In the genomic region with DNA sequence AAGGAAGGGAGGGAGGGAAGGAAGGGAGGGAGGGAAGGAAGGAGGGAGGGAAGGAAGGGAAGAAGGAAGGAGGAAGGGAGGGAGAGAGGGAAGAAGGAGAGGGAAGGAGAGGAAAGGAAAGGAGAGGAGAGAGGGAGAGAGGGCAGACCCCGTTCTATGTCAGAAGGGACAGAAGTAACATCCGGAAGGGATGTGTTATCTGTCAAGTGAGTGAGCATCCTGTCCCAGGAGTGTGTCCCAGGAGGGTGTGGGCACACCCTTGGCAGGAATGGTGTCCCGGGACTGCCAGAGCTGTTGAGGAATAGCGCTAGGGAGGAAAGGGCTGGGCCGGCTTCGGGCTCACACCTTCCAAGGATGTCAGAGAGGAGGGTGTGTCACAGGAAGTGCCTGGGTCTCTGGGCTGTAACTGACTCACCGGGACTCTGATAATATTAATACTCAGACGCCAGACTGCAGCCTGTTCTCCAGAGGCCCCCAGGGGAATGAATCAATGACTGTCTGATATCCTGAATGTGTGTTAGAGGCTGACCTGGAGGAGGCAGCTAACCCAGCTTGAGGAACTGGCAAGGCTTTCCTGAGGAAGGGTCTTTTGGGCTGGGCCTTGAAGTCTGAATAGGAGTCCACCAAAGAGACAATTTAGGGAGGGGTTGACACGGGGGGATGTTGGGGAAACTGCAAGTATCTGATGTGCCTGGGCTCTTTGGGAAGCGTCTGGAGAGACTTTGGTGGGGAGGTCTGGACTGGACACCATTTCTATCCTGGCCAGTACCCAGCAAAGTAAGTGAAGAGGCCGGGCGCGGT, we compare ENCODE assay signal across 9 cellular contexts. TPM values are rescaled to one million over a fixed set of nuclear protein-coding genes. Genes with fewer than 3 reads are reported as not detected.
DNase-seq lines count a peak whose midpoint lies in the region; ATAC-seq and TF ChIP-seq lines count a peak whose summit lies in the region.
"Had no signal": no experiment of that assay in that cellular context is flagged by ENCODE, and none has a peak within 500 bp of the region (broad histone marks: within the 10 kb centered on the region; RNA-seq: fewer than 3 reads in every experiment).

No MANE protein-coding gene starts in this region.

- CTCF ChIA-PET in activated CD4-positive, alpha-beta T cell treated with anti-CD3 and anti-CD28 coated beads, Interleukin-2, amount 10 ng/mL, durations not matched to agents 7 days and 5 days (lab: Charles Lee), result interaction anchor here (1.2 to 2.9 kb wide), 3 partner anchors 9 to 55 kb away, joined by 3 to 10 read pairs (median 4); no protein-coding TSS in a partner anchor

- DNase-seq in activated CD4-positive, alpha-beta T cell treated with anti-CD3 and anti-CD28 coated beads, Interleukin-2, amount 10 ng/mL, durations not matched to agents 7 days and 5 days, result no peak
- no peak for DNase-seq in activated CD4-positive, alpha-beta T cell treated with anti-CD3 and anti-CD28 coated beads, Interleukin-2, amount 10 ng/mL, durations not matched to agents 24 days and 14 days
- DNase-seq in fibroblast of the aortic adventitia (ENCODE audit: low read depth) (peak; percentile 83), spleen (no peak)
- no peak for DNase-seq in stimulated activated effector memory CD8-positive, alpha-beta T cell treated with anti-CD3 and anti-CD28 coated beads, Interleukin-12 subunit alpha, Interleukin-12 subunit beta, amount 100 ng/mL, for 72 hours (ENCODE audit: low spot score in 2 of 2)
- DNase-seq: CD4-positive, CD25-positive, alpha-beta regulatory T cell had no signal

- peaks cover 6% of the 10 kb centered on the region for H3K27me3 Mint-ChIP-seq in activated CD4-positive, alpha-beta T cell treated with anti-CD3 and anti-CD28 coated beads, Interleukin-2, amount 10 ng/mL, durations not matched to agents 7 days and 5 days
- peaks cover 8% of the 10 kb centered on the region for H3K27me3 Mint-ChIP-seq in activated CD4-positive, alpha-beta T cell treated with anti-CD3 and anti-CD28 coated beads, Interleukin-2, amount 10 ng/mL, durations not matched to agents 24 days and 14 days
- H3K27me3 Mint-ChIP-seq: CD4-positive, CD25-positive, alpha-beta regulatory T cell had no signal

- no peak for TF ChIP-seq POLR2A in spleen (IDR thresholded peaks at IDR 0.05)

- H3K27ac Mint-ChIP-seq in activated CD4-positive, alpha-beta T cell treated with anti-CD3 and anti-CD28 coated beads, Interleukin-2, amount 10 ng/mL, durations not matched to agents 7 days and 5 days, result peak overlapping the region; percentile 19
- H3K27ac Mint-ChIP-seq in activated CD4-positive, alpha-beta T cell treated with anti-CD3 and anti-CD28 coated beads, Interleukin-2, amount 10 ng/mL, durations not matched to agents 24 days and 14 days, result no peak overlapping the region
- H3K27ac Mint-ChIP-seq in stimulated activated effector memory CD8-positive, alpha-beta T cell treated with anti-CD3 and anti-CD28 coated beads, Interleukin-12 subunit alpha, Interleukin-12 subunit beta, amount 100 ng/mL, for 72 hours, result peak overlapping the region; percentile 76

- no peaks in the 10 kb centered on the region for H3K9me3 Mint-ChIP-seq in activated CD4-positive, alpha-beta T cell treated with anti-CD3 and anti-CD28 coated beads, Interleukin-2, amount 10 ng/mL, durations not matched to agents 7 days and 5 days
- H3K9me3 Mint-ChIP-seq in activated CD4-positive, alpha-beta T cell treated with anti-CD3 and anti-CD28 coated beads, Interleukin-2, amount 10 ng/mL, durations not matched to agents 24 days and 14 days, result no peaks in the 10 kb centered on the region
- no peaks in the 10 kb centered on the region for H3K9me3 Mint-ChIP-seq in stimulated activated effector memory CD8-positive, alpha-beta T cell treated with anti-CD3 and anti-CD28 coated beads, Interleukin-12 subunit alpha, Interleukin-12 subunit beta, amount 100 ng/mL, for 72 hours

- no peaks in the 10 kb centered on the region for H3K36me3 ChIP-seq in spleen

- intact Hi-C loops in activated CD4-positive, alpha-beta T cell treated with anti-CD3 and anti-CD28 coated beads, Interleukin-2, amount 10 ng/mL, durations not matched to agents 24 days and 14 days (cut with micrococcal nuclease), result no loop called here
- intact Hi-C loops in spleen (cut with DNase I; ENCODE audit: low total_unique reads), result no loop called here

- no peaks in the 10 kb centered on the region for H3K9me3 ChIP-seq in spleen

- ATAC-seq in SK-N-SH treated with all-trans-retinoic acid at 6 μM for 48 hours, result peak; percentile 67
- ATAC-seq in stimulated activated effector memory CD8-positive, alpha-beta T cell treated with anti-CD3 and anti-CD28 coated beads, Interleukin-12 subunit alpha, Interleukin-12 subunit beta, amount 100 ng/mL, for 72 hours, result peak; percentile 91
- ATAC-seq in GM21528 (IDR thresholded peaks at IDR 0.05; ENCODE audit: low FRiP score, unreplicated experiment), result no peak
- no peak for ATAC-seq in GM21360 (IDR thresholded peaks at IDR 0.05; ENCODE audit: unreplicated experiment)

- no peak overlapping the region for H3K4me3 Mint-ChIP-seq in activated CD4-positive, alpha-beta T cell treated with anti-CD3 and anti-CD28 coated beads, Interleukin-2, amount 10 ng/mL, durations not matched to agents 7 days and 5 days
- H3K4me3 Mint-ChIP-seq in activated CD4-positive, alpha-beta T cell treated with anti-CD3 and anti-CD28 coated beads, Interleukin-2, amount 10 ng/mL, durations not matched to agents 24 days and 14 days, result no peak overlapping the region
- H3K4me3 Mint-ChIP-seq in stimulated activated effector memory CD8-positive, alpha-beta T cell treated with anti-CD3 and anti-CD28 coated beads, Interleukin-12 subunit alpha, Interleukin-12 subunit beta, amount 100 ng/mL, for 72 hours, result peak overlapping the region; percentile 17

- H3K36me3 Mint-ChIP-seq in activated CD4-positive, alpha-beta T cell treated with anti-CD3 and anti-CD28 coated beads, Interleukin-2, amount 10 ng/mL, durations not matched to agents 7 days and 5 days (ENCODE audit: low read depth), result no peaks in the 10 kb centered on the region
- H3K36me3 Mint-ChIP-seq in activated CD4-positive, alpha-beta T cell treated with anti-CD3 and anti-CD28 coated beads, Interleukin-2, amount 10 ng/mL, durations not matched to agents 24 days and 14 days (ENCODE audit: low read depth), result no peaks in the 10 kb centered on the region
- H3K36me3 Mint-ChIP-seq in stimulated activated effector memory CD8-positive, alpha-beta T cell treated with anti-CD3 and anti-CD28 coated beads, Interleukin-12 subunit alpha, Interleukin-12 subunit beta, amount 100 ng/mL, for 72 hours, result peaks cover 5% of the 10 kb centered on the region
- H3K36me3 Mint-ChIP-seq: CD4-positive, CD25-positive, alpha-beta regulatory T cell had no signal

- peak overlapping the region in 3 of 8 donors; percentile 10 to 50 (median 41) for H3K27ac ChIP-seq in spleen

- H3K4me1 Mint-ChIP-seq in activated CD4-positive, alpha-beta T cell treated with anti-CD3 and anti-CD28 coated beads, Interleukin-2, amount 10 ng/mL, durations not matched to agents 7 days and 5 days, result peaks cover 7% of the 10 kb centered on the region
- H3K4me1 Mint-ChIP-seq in activated CD4-positive, alpha-beta T cell treated with anti-CD3 and anti-CD28 coated beads, Interleukin-2, amount 10 ng/mL, durations not matched to agents 24 days and 14 days, result peaks cover 7% of the 10 kb centered on the region
- peaks cover 10% of the 10 kb centered on the region for H3K4me1 Mint-ChIP-seq in stimulated activated effector memory CD8-positive, alpha-beta T cell treated with anti-CD3 and anti-CD28 coated beads, Interleukin-12 subunit alpha, Interleukin-12 subunit beta, amount 100 ng/mL, for 72 hours

- TF ChIP-seq CTCF in fibroblast of the aortic adventitia (IDR thresholded peaks at IDR 0.05; ENCODE audit: insufficient read depth, low read length), result no peak
- TF ChIP-seq CTCF in spleen (IDR thresholded peaks at IDR 0.05 in 8 of 11, conservative IDR thresholded peaks at IDR 0.05 in 3 of 11), result no peak

- H3K4me3 ChIP-seq in fibroblast of the aortic adventitia (ENCODE audit: low read depth, low read length) (no peak overlapping the region), spleen (no peak overlapping the region)

- H3K4me1 ChIP-seq in spleen, result peaks cover 0 to 23% (median 5%) of the 10 kb centered on the region in 6 donors

- WGBS in spleen, 5 donors, result 54 to 76% (median 58%) methylated on average over 10 to 13 of the region's 13 CpGs

- POLR2A ChIA-PET in activated CD4-positive, alpha-beta T cell treated with anti-CD3 and anti-CD28 coated beads, Interleukin-2, amount 10 ng/mL, durations not matched to agents 7 days and 5 days (lab: Charles Lee), result no interaction called here

- no peaks in the 10 kb centered on the region for H3K27me3 ChIP-seq in spleen (replicated peaks in 1 of 7)

TF ChIP-seq in SK-N-SH treated with all-trans-retinoic acid at 6 μM for 48 hours, 23 proteins besides CTCF, POLR2A, EP300 and RAD21:
- TF ChIP-seq PPARA (CRISPR knock-in tag; IDR thresholded peaks at IDR 0.05; ENCODE audit: borderline replicate concordance) (no peak), ZFP3 (CRISPR knock-in tag; IDR thresholded peaks at IDR 0.05) (peak; percentile 100)
TF ChIP-seq in SK-N-SH treated with all-trans-retinoic acid at 6 μM for 48 hours: peak in this region for 1.

RNA-seq across cellular contexts. Expression of gene ACTB, which starts 18.9 kb away (rescaled TPM):
- total RNA-seq in activated CD4-positive, alpha-beta T cell treated with anti-CD3 and anti-CD28 coated beads, Interleukin-2, amount 10 ng/mL, durations not matched to agents 7 days and 5 days, result over 10,000 TPM; 12,408 to 13,148 TPM
- 7,275 and 7,450 TPM in 2 replicates for total RNA-seq in activated CD4-positive, alpha-beta T cell treated with anti-CD3 and anti-CD28 coated beads, Interleukin-2, amount 10 ng/mL, durations not matched to agents 24 days and 14 days
- total RNA-seq in fibroblast of the aortic adventitia (ENCODE audit: low replicate concordance), result 3,820 and 8,760 TPM in 2 replicates
- total RNA-seq in spleen, result 1,000 to 10,000 TPM; 3,529 to 8,565 (median 4,739) TPM
- polyA plus RNA-seq in spleen, result 1,000 to 10,000 TPM; 5,220 to 6,605 (median 5,389) TPM

RNA-seq across cellular contexts. Expression of gene FBXL18, which starts 35.7 kb away (rescaled TPM):
- total RNA-seq in activated CD4-positive, alpha-beta T cell treated with anti-CD3 and anti-CD28 coated beads, Interleukin-2, amount 10 ng/mL, durations not matched to agents 7 days and 5 days, result 10 to 100 TPM; 12.5 to 13.6 TPM
- total RNA-seq in activated CD4-positive, alpha-beta T cell treated with anti-CD3 and anti-CD28 coated beads, Interleukin-2, amount 10 ng/mL, durations not matched to agents 24 days and 14 days, result 15.7 and 16.3 TPM in 2 replicates
- total RNA-seq in fibroblast of the aortic adventitia (ENCODE audit: low replicate concordance) (8.4 and 8.6 TPM in 2 replicates), spleen (10 to 100 TPM in 4 of 7 donors, 1 to 10 TPM in 3; 7.8 to 11.7 (median 10.2) TPM)
- 1 to 10 TPM in 2 of 3 donors, under 1 TPM in 1; 0.59 to 2.3 (median 1.0) TPM for polyA plus RNA-seq in spleen

RNA-seq across cellular contexts. Expression of gene FSCN1, which starts 43.3 kb away (rescaled TPM):
- 1 to 10 TPM; 4.2 to 4.6 TPM for total RNA-seq in activated CD4-positive, alpha-beta T cell treated with anti-CD3 and anti-CD28 coated beads, Interleukin-2, amount 10 ng/mL, durations not matched to agents 7 days and 5 days
- total RNA-seq in activated CD4-positive, alpha-beta T cell treated with anti-CD3 and anti-CD28 coated beads, Interleukin-2, amount 10 ng/mL, durations not matched to agents 24 days and 14 days, result 39.3 and 41.2 TPM in 2 replicates
- total RNA-seq in fibroblast of the aortic adventitia (ENCODE audit: low replicate concordance) (105 and 213 TPM in 2 replicates), spleen (100 to 1,000 TPM in 4 of 7 donors, 10 to 100 TPM in 3; 63.8 to 162 (median 101) TPM)
- 10 to 100 TPM; 31.9 to 72.1 (median 33.5) TPM for polyA plus RNA-seq in spleen

Comparison
In these comparisons a context has a peak if more than half of its experiments do, and no peak if none do; other contexts are left out.
1. ATAC-seq: peak in SK-N-SH treated with all-trans-retinoic acid at 6 μM for 48 hours (single experiment) and stimulated activated effector memory CD8-positive, alpha-beta T cell treated with anti-CD3 and anti-CD28 coated beads, Interleukin-12 subunit alpha, Interleukin-12 subunit beta, amount 100 ng/mL, for 72 hours (single experiment); none in GM21528 (single experiment) and GM21360 (single experiment).